Comparison of ENCODE assay signal across 1 cellular context in genomic region chrX:131985526-131986049, GRCh38.
A peak's percentile ranks its signal among the peaks of the same experiment; 100 is the strongest.
TF ChIP-seq lines count a peak whose summit lies in the region.

No MANE protein-coding gene starts in this region.

TF ChIP-seq in K562, 482 proteins besides CTCF, POLR2A, EP300 and RAD21 (continued from another document):
- TF ChIP-seq DEAF1 (CRISPR knock-in tag; IDR thresholded peaks at IDR 0.05), result 0 out of 2 replicates have a peak, but pooled peaks have one; percentile 29
- no peak for TF ChIP-seq ZNF175 (CRISPR knock-in tag; IDR thresholded peaks at IDR 0.05; ENCODE audit: low read depth)
- TF ChIP-seq KDM1A (IDR thresholded peaks at IDR 0.05), result peak; percentile 36 to 65; a peak in 3 of 4 replicates
- TF ChIP-seq CBX3 (IDR thresholded peaks at IDR 0.05; ENCODE audit: borderline replicate concordance in 1 of 2, low read length in 2 of 2), result peak in 1 of 2 experiments; percentile 44; a peak in 1 of 3 replicates
- TF ChIP-seq DPF2 (IDR thresholded peaks at IDR 0.05), result peak; percentile 82
- TF ChIP-seq NFIX (CRISPR knock-in tag; IDR thresholded peaks at IDR 0.05; ENCODE audit: low read depth), result no peak
- peak in 1 of 2 experiments; percentile 57; a peak in 2 of 4 replicates for TF ChIP-seq TRIM24 (IDR thresholded peaks at IDR 0.05)
- peak; percentile 65; the same call in 1 of the 2 replicates for TF ChIP-seq SMARCA4 (IDR thresholded peaks at IDR 0.05)
- TF ChIP-seq TOE1 (IDR thresholded peaks at IDR 0.05; ENCODE audit: borderline replicate concordance), result 0 out of 2 replicates have a peak, but pooled peaks have one; percentile 25
- TF ChIP-seq TOE1 (CRISPR knock-in tag; IDR thresholded peaks at IDR 0.05; ENCODE audit: borderline replicate concordance, low read depth), result no peak
- TF ChIP-seq GTF2A2 (tag; IDR thresholded peaks at IDR 0.05), result no peak
- TF ChIP-seq, protein P1, sequence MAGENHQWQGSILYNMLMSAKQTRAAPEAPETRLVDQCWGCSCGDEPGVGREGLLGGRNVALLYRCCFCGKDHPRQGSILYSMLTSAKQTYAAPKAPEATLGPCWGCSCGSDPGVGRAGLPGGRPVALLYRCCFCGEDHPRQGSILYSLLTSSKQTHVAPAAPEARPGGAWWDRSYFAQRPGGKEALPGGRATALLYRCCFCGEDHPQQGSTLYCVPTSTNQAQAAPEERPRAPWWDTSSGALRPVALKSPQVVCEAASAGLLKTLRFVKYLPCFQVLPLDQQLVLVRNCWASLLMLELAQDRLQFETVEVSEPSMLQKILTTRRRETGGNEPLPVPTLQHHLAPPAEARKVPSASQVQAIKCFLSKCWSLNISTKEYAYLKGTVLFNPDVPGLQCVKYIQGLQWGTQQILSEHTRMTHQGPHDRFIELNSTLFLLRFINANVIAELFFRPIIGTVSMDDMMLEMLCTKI (IDR thresholded peaks at IDR 0.05; ENCODE audit: partially characterized antibody), result no peak
- no peak for TF ChIP-seq CXXC5 (CRISPR knock-in tag; IDR thresholded peaks at IDR 0.05)
- TF ChIP-seq RREB1 (CRISPR knock-in tag; IDR thresholded peaks at IDR 0.05), result no peak
- peak; percentile 41 to 42; a peak in 3 of 4 replicates for TF ChIP-seq MNT (conservative IDR thresholded peaks at IDR 0.05)
- no peak for TF ChIP-seq ARHGAP35 (IDR thresholded peaks at IDR 0.05; ENCODE audit: partially characterized antibody)
- TF ChIP-seq NFIC (IDR thresholded peaks at IDR 0.05), result peak; percentile 30; the same call in 1 of the 2 replicates
- 0 out of 2 replicates have a peak, but pooled peaks have one; percentile 28 for TF ChIP-seq PML (IDR thresholded peaks at IDR 0.05; ENCODE audit: low read length)
- TF ChIP-seq TAL1 (IDR thresholded peaks at IDR 0.05), result peak; percentile 80
- TF ChIP-seq SMAD4 (CRISPR knock-in tag; conservative IDR thresholded peaks at IDR 0.05), result peak; percentile 70; the same call in 1 of the 2 replicates
- TF ChIP-seq DACH1 (IDR thresholded peaks at IDR 0.05; ENCODE audit: partially characterized antibody), result peak; percentile 42
- TF ChIP-seq RUNX1 (IDR thresholded peaks at IDR 0.05; ENCODE audit: low read depth), result no peak
- TF ChIP-seq PBX2 (CRISPR knock-in tag; IDR thresholded peaks at IDR 0.05; ENCODE audit: low read depth), result no peak
- peak; percentile 65 for TF ChIP-seq PBX2 (tag; conservative IDR thresholded peaks at IDR 0.05; ENCODE audit: low read depth)
- no peak for TF ChIP-seq ZBTB5 (IDR thresholded peaks at IDR 0.05)
- peak; percentile 69 for TF ChIP-seq MTA2 (IDR thresholded peaks at IDR 0.05; ENCODE audit: low read depth)
- no peak for TF ChIP-seq ZNF24 (IDR thresholded peaks at IDR 0.05)
- peak; percentile 34; the same call in 1 of the 2 replicates for TF ChIP-seq CTBP1 (IDR thresholded peaks at IDR 0.05; ENCODE audit: borderline replicate concordance)
- TF ChIP-seq LCOR (CRISPR knock-in tag; IDR thresholded peaks at IDR 0.05), result no peak
- peak; percentile 26; the same call in 1 of the 2 replicates for TF ChIP-seq L3MBTL2 (IDR thresholded peaks at IDR 0.05)
- TF ChIP-seq TBP (optimal IDR thresholded peaks at IDR 0.05; ENCODE audit: low read depth, low read length), result no peak
- no peak for TF ChIP-seq NCOA2 (IDR thresholded peaks at IDR 0.05; ENCODE audit: partially characterized antibody in 2 of 2)
- TF ChIP-seq NR2C2 (CRISPR knock-in tag; IDR thresholded peaks at IDR 0.05), result no peak
- TF ChIP-seq NR2C2 (tag; IDR thresholded peaks at IDR 0.05), result no peak
